Comparison of ENCODE assay signal across 20 cellular contexts in genomic region chr12:39081910-39082309, GRCh38.
A peak's percentile ranks its signal among the peaks of the same experiment; 100 is the strongest.
DNase-seq lines count a peak whose midpoint lies in the region; ATAC-seq and TF ChIP-seq lines count a peak whose summit lies in the region.
"Had no signal": no experiment of that assay in that cellular context is flagged by ENCODE, and none has a peak within 500 bp of the region (broad histone marks: within the 10 kb centered on the region; RNA-seq: fewer than 3 reads in every experiment).

No MANE protein-coding gene starts in this region.

- no peaks in the 10 kb centered on the region for H3K36me3 ChIP-seq in smooth muscle cell (ENCODE audit: low read depth)
- H3K36me3 ChIP-seq: BE2C had no signal

- DNase-seq in smooth muscle cell (lab: John Stamatoyannopoulos, UW; ENCODE audit: unreplicated experiment) (no peak), left lobe of liver (ENCODE audit: low spot score) (no peak), NCI-H2227 treated with DMSO at 0.1 percent for 48 hours (lab: John Stamatoyannopoulos, UW) (no peak)
- DNase-seq: ACHN; BE2C; C1 segment of cervical spinal cord; CD4-positive, CD25-positive, alpha-beta regulatory T cell; CD8-positive, alpha-beta memory T cell; COR-L47; DMS 273 treated with DMSO at 0.1 percent for 48 hours; DMS53; DND-41; EL; GOT3; H9; KG1 had no signal

- H4K20me1 ChIP-seq in smooth muscle cell (ENCODE audit: low read depth), result no peaks in the 10 kb centered on the region

- H2AFZ ChIP-seq in smooth muscle cell (ENCODE audit: low read depth), result peak overlapping the region; percentile 62

- no peaks in the 10 kb centered on the region for H3K79me2 ChIP-seq in smooth muscle cell (ENCODE audit: low read depth)

- ATAC-seq in GM18867 (IDR thresholded peaks at IDR 0.05; ENCODE audit: unreplicated experiment) (peak; percentile 66), HG02798 (IDR thresholded peaks at IDR 0.05; ENCODE audit: poor library complexity, unreplicated experiment) (peak; percentile 42), HG03439 (IDR thresholded peaks at IDR 0.05; ENCODE audit: unreplicated experiment) (no peak), left lobe of liver (no peak)

- TF ChIP-seq CTCF in VCaP (conservative IDR thresholded peaks at IDR 0.05) (no peak), smooth muscle cell (IDR thresholded peaks at IDR 0.05; ENCODE audit: borderline replicate concordance, insufficient read depth, poor library complexity, severe bottlenecking) (no peak)

- H3K4me2 ChIP-seq in smooth muscle cell, result no peak overlapping the region

- H3K9ac ChIP-seq in smooth muscle cell (ENCODE audit: low read depth), result no peak overlapping the region

- peak overlapping the region; percentile 31 for H3K27ac ChIP-seq in VCaP
- no peak overlapping the region for H3K27ac ChIP-seq in smooth muscle cell (ENCODE audit: low read depth)

- no peaks in the 10 kb centered on the region for H3F3A ChIP-seq in smooth muscle cell (ENCODE audit: low read depth)

- no peaks in the 10 kb centered on the region for H3K9me3 ChIP-seq in smooth muscle cell (replicated peaks; ENCODE audit: low read depth)
- H3K9me3 ChIP-seq: BE2C had no signal

- no peaks in the 10 kb centered on the region for H3K27me3 ChIP-seq in smooth muscle cell (ENCODE audit: low read depth)
- H3K27me3 ChIP-seq: BE2C had no signal

- 85% methylated on average over 1 of the region's 1 CpG for WGBS in smooth muscle cell (ENCODE audit: low lambda C conversion rate)

- H3K4me3 ChIP-seq in smooth muscle cell, result no peak overlapping the region

- no peaks in the 10 kb centered on the region for H3K4me1 ChIP-seq in smooth muscle cell (ENCODE audit: low read depth)

Comparison
In these comparisons a context has a peak if more than half of its experiments do, and no peak if none do; other contexts are left out.
1. ATAC-seq: peak in GM18867 (single experiment) and HG02798 (single experiment); none in HG03439 (single experiment) and left lobe of liver (single experiment).